In the genomic region with DNA sequence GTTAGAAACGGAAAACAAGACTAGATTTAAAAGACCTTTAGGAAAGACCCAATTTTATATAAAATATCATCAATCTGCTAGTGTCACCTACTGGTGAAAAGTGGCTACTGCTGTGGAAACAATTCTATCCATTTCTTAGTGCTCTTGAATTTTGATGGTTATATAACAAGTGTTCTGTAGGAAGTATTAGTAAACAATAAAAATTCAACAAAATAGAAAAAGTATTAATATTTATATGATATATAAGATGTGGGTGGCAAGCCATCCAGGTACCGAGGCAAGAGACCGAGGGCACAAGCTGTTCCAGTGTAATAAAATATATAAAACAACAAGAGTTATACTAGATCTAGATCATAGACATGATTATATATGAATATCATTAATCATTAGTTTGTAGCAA, we compare ENCODE assay signal across 8 cellular contexts. TPM values are rescaled to one million over a fixed set of nuclear protein-coding genes. Genes with fewer than 3 reads are reported as not detected.
DNase-seq lines count a peak whose midpoint lies in the region; ATAC-seq lines count a peak whose summit lies in the region.

No MANE protein-coding gene starts in this region.

- H3K27me3 ChIP-seq in Karpas-422 (ENCODE audit: low read length) (no peaks in the 10 kb centered on the region), mesendoderm (ENCODE audit: insufficient read depth, low read length, poor library complexity) (no peaks in the 10 kb centered on the region)

- H3K9me2 ChIP-seq in Karpas-422 (replicated peaks; ENCODE audit: insufficient read depth, low read length) = no peaks in the 10 kb centered on the region

- H3K27me3 Mint-ChIP-seq in activated T-cell treated with anti-CD3 and anti-CD28 coated beads, Interleukin-2, amount 50 U/mL, for 24 hours = peaks cover 7% of the 10 kb centered on the region

- H3K9me3 ChIP-seq in Karpas-422 (ENCODE audit: low read length) = no peaks in the 10 kb centered on the region

- H4K8ac ChIP-seq in mesendoderm (ENCODE audit: low read depth, low read length) = no peak overlapping the region

- no peak overlapping the region for H3K4me2 ChIP-seq in Karpas-422 (ENCODE audit: low read depth, low read length, poor library complexity, severe bottlenecking)
- H3K4me2 ChIP-seq in mesendoderm (ENCODE audit: low read length) = no peak overlapping the region

- H3K4me1 Mint-ChIP-seq in activated T-cell treated with anti-CD3 and anti-CD28 coated beads, Interleukin-2, amount 50 U/mL, for 24 hours (ENCODE audit: low read depth) = peaks cover 7% of the 10 kb centered on the region

- no peak overlapping the region for H3K23ac ChIP-seq in mesendoderm (ENCODE audit: low read length)

- H2AFZ ChIP-seq in Karpas-422 (ENCODE audit: low read length) = no peak overlapping the region

- H2BK120ac ChIP-seq in mesendoderm (ENCODE audit: low read depth, low read length) = no peak overlapping the region

- no peaks in the 10 kb centered on the region for H3K79me1 ChIP-seq in mesendoderm (ENCODE audit: low read length)

- H3K4ac ChIP-seq in mesendoderm (ENCODE audit: low read depth, low read length) = no peak overlapping the region

- H4K20me1 ChIP-seq in Karpas-422 (ENCODE audit: insufficient read depth, low read depth, low read length) = no peaks in the 10 kb centered on the region

- no peak for ATAC-seq in HG03095 (IDR thresholded peaks at IDR 0.05; ENCODE audit: unreplicated experiment)

- H3K56ac ChIP-seq in mesendoderm (ENCODE audit: low read length) = no peak overlapping the region

- no peaks in the 10 kb centered on the region for H3K36me3 Mint-ChIP-seq in activated T-cell treated with anti-CD3 and anti-CD28 coated beads, Interleukin-2, amount 50 U/mL, for 24 hours (ENCODE audit: low read depth)

- H3K9ac ChIP-seq in Karpas-422 (ENCODE audit: low read length) (no peak overlapping the region), mesendoderm (ENCODE audit: low read length) (no peak overlapping the region)

- no peak overlapping the region for H3K18ac ChIP-seq in mesendoderm (ENCODE audit: low read length)

- no peak overlapping the region for H3K27ac Mint-ChIP-seq in activated T-cell treated with anti-CD3 and anti-CD28 coated beads, Interleukin-2, amount 50 U/mL, for 24 hours

- DNase-seq in activated T-cell treated with anti-CD3 and anti-CD28 coated beads for 24 hours (ENCODE audit: low read depth) = peak; percentile 15
- no peak for DNase-seq in activated T-cell treated with anti-CD3 and anti-CD28 coated beads, Interleukin-2, amount 50 U/mL, for 24 hours
- peak; percentile 79 for DNase-seq in Karpas-422
- DNase-seq in RPMI7951 (ENCODE audit: low read depth) = peak; percentile 66
- DNase-seq in effector CD4-positive, alpha-beta T cell = peak; percentile 10
- peak; percentile 76 for DNase-seq in mesendoderm
- DNase-seq in 8988T = no peak

- H4K5ac ChIP-seq in mesendoderm (ENCODE audit: low read length) = no peak overlapping the region

- WGBS in mesendoderm (ENCODE audit: extremely low coverage, insufficient coverage, low lambda C conversion rate) = no CpG with 5 or more reads among the region's 3 CpGs

- H3K4me1 ChIP-seq in Karpas-422 (ENCODE audit: low read length) (peaks cover 7% of the 10 kb centered on the region), mesendoderm (ENCODE audit: control insufficient read depth, low read depth, low read length) (peaks cover 10% of the 10 kb centered on the region)

- no peaks in the 10 kb centered on the region for H3K79me2 ChIP-seq in Karpas-422 (ENCODE audit: low read length)
- H3K79me2 ChIP-seq in mesendoderm (ENCODE audit: control insufficient read depth, insufficient read depth, low read length) = no peaks in the 10 kb centered on the region

- no peak overlapping the region for H2BK15ac ChIP-seq in mesendoderm (replicated peaks; ENCODE audit: low read depth)

- H3K9me3 Mint-ChIP-seq in activated T-cell treated with anti-CD3 and anti-CD28 coated beads, Interleukin-2, amount 50 U/mL, for 24 hours = no peaks in the 10 kb centered on the region

- H2AK5ac ChIP-seq in mesendoderm (ENCODE audit: low read length) = no peak overlapping the region

- H3K36me3 ChIP-seq in Karpas-422 (ENCODE audit: insufficient read depth, low read length) = no peaks in the 10 kb centered on the region
- no peaks in the 10 kb centered on the region for H3K36me3 ChIP-seq in mesendoderm (ENCODE audit: control insufficient read depth, insufficient read depth, low read length)

- H3K4me3 ChIP-seq in Karpas-422 (ENCODE audit: low read length) = no peak overlapping the region
- H3K4me3 ChIP-seq in mesendoderm (ENCODE audit: low read length) = no peak overlapping the region

- H3K27ac ChIP-seq in Karpas-422 (ENCODE audit: low read length) (no peak overlapping the region), mesendoderm (ENCODE audit: low read depth, low read length) (no peak overlapping the region)

- H3K4me3 Mint-ChIP-seq in activated T-cell treated with anti-CD3 and anti-CD28 coated beads, Interleukin-2, amount 50 U/mL, for 24 hours = no peak overlapping the region

- H2BK5ac ChIP-seq in mesendoderm (ENCODE audit: low read length) = no peak overlapping the region

RNA-seq across cellular contexts. Expression of gene TMEM87B, which starts 6.2 kb away (rescaled TPM):
- total RNA-seq in Karpas-422 (2014; rRNA removed; shearing (Covaris generic); ENCODE audit: low replicate concordance) = 12.8 and 25.5 TPM in 2 replicates
- 44.3 and 53.6 TPM in 2 replicates for total RNA-seq in RPMI7951 (2014; rRNA removed; shearing (Covaris generic))
- 11.2 TPM for polyA plus RNA-seq in mesendoderm (2013, experiment 1 of 2)
- 11.0 TPM for polyA plus RNA-seq in mesendoderm (2013, experiment 2 of 2)

Comparison
In these comparisons a context has a peak if more than half of its experiments do, and no peak if none do; other contexts are left out.
1. DNase-seq: peak in activated T-cell treated with anti-CD3 and anti-CD28 coated beads for 24 hours (single experiment), Karpas-422 (single experiment), RPMI7951 (single experiment), effector CD4-positive, alpha-beta T cell (single experiment) and mesendoderm (single experiment); none in activated T-cell treated with anti-CD3 and anti-CD28 coated beads, Interleukin-2, amount 50 U/mL, for 24 hours (single experiment) and 8988T (single experiment).